Comparison of ENCODE assay signal across 8 cellular contexts in the genomic region with DNA sequence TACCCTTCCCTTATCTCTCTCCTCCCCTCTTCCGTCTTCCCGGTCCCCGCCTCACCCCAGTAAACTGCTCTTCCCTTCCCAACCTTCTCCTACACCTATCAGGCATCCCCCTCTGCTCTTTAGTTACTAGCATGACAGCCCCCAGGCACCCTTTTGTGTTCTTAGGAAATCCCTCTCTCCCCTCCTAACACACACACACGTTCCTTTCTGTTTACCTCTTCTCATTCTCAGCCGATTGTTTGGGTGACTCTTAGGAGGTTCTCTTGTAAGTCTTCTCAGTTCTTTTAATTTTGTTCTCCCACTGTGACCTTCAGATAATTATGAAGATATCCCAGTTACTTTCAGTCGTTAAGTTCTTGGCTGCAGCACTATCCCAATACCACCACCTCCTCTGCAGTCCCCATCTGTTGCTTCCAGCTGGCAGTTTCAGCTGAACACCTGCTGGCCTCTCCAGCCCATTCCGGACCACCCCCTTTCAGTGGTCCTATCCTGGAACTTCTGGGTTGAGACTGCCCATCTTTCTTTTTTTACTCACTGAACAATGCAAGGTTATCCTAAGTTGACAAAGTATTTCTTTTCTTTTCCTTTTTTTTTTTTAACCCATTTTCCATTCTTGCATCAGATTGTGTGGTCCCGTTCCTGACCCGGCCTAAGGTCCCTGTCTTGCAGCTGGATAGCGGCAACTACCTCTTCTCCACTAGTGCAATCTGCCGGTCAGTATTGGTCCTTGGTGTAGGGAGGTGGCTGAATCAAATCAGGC. TPM values are rescaled to one million over a fixed set of nuclear protein-coding genes. Genes with fewer than 3 reads are reported as not detected.
A peak's percentile ranks its signal among the peaks of the same experiment; 100 is the strongest.
DNase-seq lines count a peak whose midpoint lies in the region; ATAC-seq and TF ChIP-seq lines count a peak whose summit lies in the region.

No MANE protein-coding gene starts in this region.

- H3K9me3 Mint-ChIP-seq in stimulated activated naive CD8-positive, alpha-beta T cell treated with anti-CD3 and anti-CD28 coated beads, Interleukin-15, Interleukin-2, amounts not matched to agents 100 ng/mL and 50 ng/mL, for 24 hours, result no peaks in the 10 kb centered on the region
- H3K9me3 Mint-ChIP-seq in activated naive CD8-positive, alpha-beta T cell treated with anti-CD3 and anti-CD28 coated beads, Interleukin-2, amount 50 U/mL, for 24 hours, result no peaks in the 10 kb centered on the region

- H3K27ac ChIP-seq in tibial nerve, result peak overlapping the region; percentile 48 to 78 (median 69)

- H3K4me3 ChIP-seq in tibial nerve, result peak overlapping the region; percentile 66 to 90 (median 80)

- no peak for TF ChIP-seq EP300 in tibial nerve (IDR thresholded peaks at IDR 0.05)

- H3K36me3 ChIP-seq in tibial nerve, result peaks cover 6 to 34% (median 7%) of the 10 kb centered on the region in 3 donors

- WGBS in tibial nerve, 2 donors, result 30 to 31% methylated on average over 11 of the region's 11 CpGs

- H3K27ac Mint-ChIP-seq in stimulated activated naive CD8-positive, alpha-beta T cell treated with anti-CD3 and anti-CD28 coated beads, Interleukin-15, Interleukin-2, amounts not matched to agents 100 ng/mL and 50 ng/mL, for 24 hours, result peak overlapping the region; percentile 90
- peak overlapping the region; percentile 93 for H3K27ac Mint-ChIP-seq in activated naive CD8-positive, alpha-beta T cell treated with anti-CD3 and anti-CD28 coated beads, Interleukin-2, amount 50 U/mL, for 24 hours

- intact Hi-C loops in left colon (cut with DNase I, micrococcal nuclease), result no loop called here

- no peaks in the 10 kb centered on the region for H3K9me3 ChIP-seq in tibial nerve

- no peak for ATAC-seq in stimulated activated naive CD8-positive, alpha-beta T cell treated with anti-CD3 and anti-CD28 coated beads, Interleukin-15, Interleukin-2, amounts not matched to agents 100 U/mL and 50 U/mL, for 24 hours
- ATAC-seq in activated naive CD8-positive, alpha-beta T cell treated with anti-CD3 and anti-CD28 coated beads, Interleukin-2, amount 50 U/mL, for 24 hours, result no peak
- peak; percentile 40 for ATAC-seq in left colon

- peak overlapping the region; percentile 90 for H3K4me3 Mint-ChIP-seq in stimulated activated naive CD8-positive, alpha-beta T cell treated with anti-CD3 and anti-CD28 coated beads, Interleukin-15, Interleukin-2, amounts not matched to agents 100 ng/mL and 50 ng/mL, for 24 hours
- peak overlapping the region; percentile 97 for H3K4me3 Mint-ChIP-seq in activated naive CD8-positive, alpha-beta T cell treated with anti-CD3 and anti-CD28 coated beads, Interleukin-2, amount 50 U/mL, for 24 hours

- TF ChIP-seq CTCF in tibial nerve (IDR thresholded peaks at IDR 0.05), result no peak

- H3K4me1 Mint-ChIP-seq in stimulated activated naive CD8-positive, alpha-beta T cell treated with anti-CD3 and anti-CD28 coated beads, Interleukin-15, Interleukin-2, amounts not matched to agents 100 ng/mL and 50 ng/mL, for 24 hours (ENCODE audit: low read depth), result peaks cover 42% of the 10 kb centered on the region
- peaks cover 32% of the 10 kb centered on the region for H3K4me1 Mint-ChIP-seq in activated naive CD8-positive, alpha-beta T cell treated with anti-CD3 and anti-CD28 coated beads, Interleukin-2, amount 50 U/mL, for 24 hours

- no peak for TF ChIP-seq POLR2A in tibial nerve (IDR thresholded peaks at IDR 0.05)

- peaks cover 0 to 19% (median 12%) of the 10 kb centered on the region in 4 donors for H3K4me1 ChIP-seq in tibial nerve

- no peak for DNase-seq in stimulated activated naive CD8-positive, alpha-beta T cell treated with anti-CD3 and anti-CD28 coated beads, Interleukin-15, Interleukin-2, amounts not matched to agents 100 U/mL and 50 U/mL, for 24 hours
- DNase-seq in activated naive CD8-positive, alpha-beta T cell treated with anti-CD3 and anti-CD28 coated beads, Interleukin-2, amount 50 U/mL, for 24 hours, result no peak
- DNase-seq in left colon (no peak), tibial nerve (ENCODE audit: low spot score in 2 of 2) (no peak), HK-2 (ENCODE audit: unreplicated experiment) (no peak), NCI-H1092 treated with DMSO at 0.1 percent for 48 hours (lab: John Stamatoyannopoulos, UW) (no peak)
- no peak for DNase-seq in activated CD4-positive, alpha-beta T cell treated with anti-CD3 and anti-CD28 coated beads for 48 hours

- no peaks in the 10 kb centered on the region for H3K27me3 ChIP-seq in tibial nerve

- peaks cover 53% of the 10 kb centered on the region for H3K36me3 Mint-ChIP-seq in stimulated activated naive CD8-positive, alpha-beta T cell treated with anti-CD3 and anti-CD28 coated beads, Interleukin-15, Interleukin-2, amounts not matched to agents 100 ng/mL and 50 ng/mL, for 24 hours (ENCODE audit: low read depth)
- H3K36me3 Mint-ChIP-seq in activated naive CD8-positive, alpha-beta T cell treated with anti-CD3 and anti-CD28 coated beads, Interleukin-2, amount 50 U/mL, for 24 hours (ENCODE audit: low read depth), result peaks cover 52% of the 10 kb centered on the region

- no peaks in the 10 kb centered on the region for H3K27me3 Mint-ChIP-seq in stimulated activated naive CD8-positive, alpha-beta T cell treated with anti-CD3 and anti-CD28 coated beads, Interleukin-15, Interleukin-2, amounts not matched to agents 100 ng/mL and 50 ng/mL, for 24 hours
- no peaks in the 10 kb centered on the region for H3K27me3 Mint-ChIP-seq in activated naive CD8-positive, alpha-beta T cell treated with anti-CD3 and anti-CD28 coated beads, Interleukin-2, amount 50 U/mL, for 24 hours

RNA-seq across cellular contexts. Expression of a gene that starts 0.7 kb away (rescaled TPM):
- total RNA-seq in left colon (100 to 1,000 TPM in 1 of 2 donors, 10 to 100 TPM in 1; 89.3 to 125 TPM), tibial nerve (100 to 1,000 TPM in 1 of 4 donors, 10 to 100 TPM in 3; 53.5 to 101 (median 74.2) TPM)

RNA-seq across cellular contexts. Expression of a gene that starts 8.9 kb away (rescaled TPM):
- total RNA-seq in left colon, result 10 to 100 TPM in 1 of 2 donors, 1 to 10 TPM in 1; 6.4 to 11.4 TPM
- 10 to 100 TPM in 2 of 4 donors, 1 to 10 TPM in 2; 5.2 to 40.5 (median 11.6) TPM for total RNA-seq in tibial nerve

RNA-seq across cellular contexts. Expression of a gene that starts 29.0 kb away (rescaled TPM):
- 1 to 10 TPM; 1.8 to 1.9 TPM for total RNA-seq in left colon
- total RNA-seq in tibial nerve, result 10 to 100 TPM; 16.2 to 61.0 (median 38.7) TPM

RNA-seq across cellular contexts. Expression of a gene that starts 31.7 kb away (rescaled TPM):
- 10 to 100 TPM; 19.8 to 20.5 TPM for total RNA-seq in left colon
- 10 to 100 TPM; 35.2 to 49.2 (median 42.1) TPM for total RNA-seq in tibial nerve

RNA-seq across cellular contexts. Expression of a gene that starts 33.5 kb away (rescaled TPM):
- total RNA-seq in left colon (not detected), tibial nerve (not detected)

Comparison
In these comparisons a context has a peak if more than half of its experiments do, and no peak if none do; other contexts are left out.
1. RNA of a gene that starts 29.0 kb away (total RNA-seq): 16.2 to 61.0 TPM in tibial nerve; 1.8 to 1.9 TPM in left colon; every median in the first group is over 4 times any median in the second.